Comparison of ENCODE assay signal across 12 cellular contexts in the genomic region with DNA sequence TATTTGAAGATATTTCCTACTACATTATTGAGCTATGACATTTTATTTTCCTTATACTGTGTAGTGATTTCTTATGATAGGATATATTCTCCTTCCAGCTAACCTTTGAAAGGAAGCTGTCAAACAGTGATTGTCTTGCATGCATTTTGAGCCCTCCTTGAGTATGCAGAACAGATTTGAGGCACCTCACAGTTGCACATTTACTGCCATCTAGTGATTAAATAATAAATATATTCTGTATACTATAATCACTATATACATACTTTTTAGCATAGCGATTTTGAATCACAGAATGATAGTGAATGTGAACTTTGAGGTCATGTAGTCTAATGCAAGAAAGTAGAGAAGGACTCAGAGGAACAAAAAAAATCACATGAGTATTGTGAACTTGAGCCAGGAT.
A peak's percentile ranks its signal among the peaks of the same experiment; 100 is the strongest.
DNase-seq lines count a peak whose midpoint lies in the region; ATAC-seq and TF ChIP-seq lines count a peak whose summit lies in the region.
"Had no signal": no experiment of that assay in that cellular context is flagged by ENCODE, and none has a peak within 500 bp of the region (broad histone marks: within the 10 kb centered on the region; RNA-seq: fewer than 3 reads in every experiment).

No MANE protein-coding gene starts in this region.

- H3K27ac ChIP-seq in SK-N-MC (no peak overlapping the region), gastroesophageal sphincter (no peak overlapping the region)
- H3K27ac ChIP-seq: neutrophil, SJSA1 had no signal

- no peaks in the 10 kb centered on the region for H3K27me3 ChIP-seq in gastroesophageal sphincter
- H3K27me3 ChIP-seq: neutrophil, SJSA1 had no signal

- 0 to 8% methylated on average over 1 of the region's 1 CpG for WGBS in gastroesophageal sphincter (ENCODE audit: low coverage in 1 of 2), 2 donors

- H3K9me3 ChIP-seq in SK-N-MC (ENCODE audit: low read depth, low read length): no peaks in the 10 kb centered on the region
- H3K9me3 ChIP-seq in gastroesophageal sphincter: no peaks in the 10 kb centered on the region
- H3K9me3 ChIP-seq: neutrophil, SJSA1 had no signal

- DNase-seq in D341Med (ENCODE audit: low spot score) (peak; percentile 45), NCI-H1105 (lab: John Stamatoyannopoulos, UW) (peak; percentile 28), SK-N-MC (ENCODE audit: low read depth, low spot score) (peak; percentile 35), kidney tubule cell (ENCODE audit: low spot score) (peak; percentile 2), ureter (ENCODE audit: low spot score) (no peak), GM19238 (ENCODE audit: insufficient read length, low spot score) (no peak)
- DNase-seq: activated T-cell treated with anti-CD3 and anti-CD28 coated beads, Interleukin-2, amount 50 U/mL, for 48 hours; DND-41 had no signal

- TF ChIP-seq POLR2A in gastroesophageal sphincter (IDR thresholded peaks at IDR 0.05): no peak

- no peaks in the 10 kb centered on the region for H3K4me1 ChIP-seq in gastroesophageal sphincter
- H3K4me1 ChIP-seq: SJSA1 had no signal

- no peak for TF ChIP-seq CTCF in gastroesophageal sphincter (IDR thresholded peaks at IDR 0.05)

- no peak overlapping the region for H3K9ac ChIP-seq in SK-N-MC (ENCODE audit: insufficient read length)

- no peak for ATAC-seq in gastroesophageal sphincter
- no peak for ATAC-seq in GM19328 (IDR thresholded peaks at IDR 0.05; ENCODE audit: unreplicated experiment)

- H3K36me3 ChIP-seq in SK-N-MC (ENCODE audit: insufficient read depth, low read length) (no peaks in the 10 kb centered on the region), gastroesophageal sphincter (no peaks in the 10 kb centered on the region)
- H3K36me3 ChIP-seq: neutrophil, SJSA1 had no signal

- H3K4me3 ChIP-seq in SK-N-MC (no peak overlapping the region), gastroesophageal sphincter (no peak overlapping the region)
- H3K4me3 ChIP-seq: SJSA1 had no signal

- no peak for TF ChIP-seq EP300 in gastroesophageal sphincter (IDR thresholded peaks at IDR 0.05)

Comparison
In these comparisons a context has a peak if more than half of its experiments do, and no peak if none do; other contexts are left out.
1. DNase-seq: peak in D341Med (single experiment), NCI-H1105 (single experiment), SK-N-MC (single experiment) and kidney tubule cell (single experiment); none in ureter (single experiment) and GM19238 (single experiment).